In the genomic region with DNA sequence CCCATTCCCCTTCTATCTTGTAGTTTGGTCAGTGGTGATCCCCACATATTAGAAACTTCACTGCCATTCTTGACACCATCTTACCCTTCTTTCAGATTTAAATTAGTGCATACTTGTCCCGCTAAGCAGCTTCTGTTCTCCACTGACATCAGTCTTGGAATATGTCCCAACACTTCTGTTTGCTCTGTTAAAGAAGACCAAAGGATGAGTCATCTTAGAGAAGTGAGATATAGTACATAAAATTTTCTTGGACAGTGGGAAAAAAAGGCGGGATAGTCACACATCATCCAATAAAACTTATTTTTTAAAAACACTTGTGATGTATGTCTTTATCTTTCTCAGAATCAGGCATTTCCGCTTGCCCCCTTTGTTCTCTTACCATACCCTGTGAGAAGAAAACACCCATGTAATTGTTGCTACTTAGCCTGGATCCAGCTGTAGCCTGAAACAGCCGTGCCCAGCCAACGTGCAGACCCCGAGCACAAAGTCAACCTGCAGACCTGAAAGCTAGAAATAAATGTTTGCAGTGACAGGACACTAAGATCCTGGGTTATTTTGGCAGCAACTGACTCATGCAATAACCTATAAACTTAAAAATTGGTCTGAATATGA, we compare ENCODE assay signal across 1 cellular context.
TF ChIP-seq lines count a peak whose summit lies in the region.

No MANE protein-coding gene starts in this region.

TF ChIP-seq in GM23338, 12 proteins besides CTCF, POLR2A, EP300 and RAD21 (continued from another document):
- TF ChIP-seq, protein P1, sequence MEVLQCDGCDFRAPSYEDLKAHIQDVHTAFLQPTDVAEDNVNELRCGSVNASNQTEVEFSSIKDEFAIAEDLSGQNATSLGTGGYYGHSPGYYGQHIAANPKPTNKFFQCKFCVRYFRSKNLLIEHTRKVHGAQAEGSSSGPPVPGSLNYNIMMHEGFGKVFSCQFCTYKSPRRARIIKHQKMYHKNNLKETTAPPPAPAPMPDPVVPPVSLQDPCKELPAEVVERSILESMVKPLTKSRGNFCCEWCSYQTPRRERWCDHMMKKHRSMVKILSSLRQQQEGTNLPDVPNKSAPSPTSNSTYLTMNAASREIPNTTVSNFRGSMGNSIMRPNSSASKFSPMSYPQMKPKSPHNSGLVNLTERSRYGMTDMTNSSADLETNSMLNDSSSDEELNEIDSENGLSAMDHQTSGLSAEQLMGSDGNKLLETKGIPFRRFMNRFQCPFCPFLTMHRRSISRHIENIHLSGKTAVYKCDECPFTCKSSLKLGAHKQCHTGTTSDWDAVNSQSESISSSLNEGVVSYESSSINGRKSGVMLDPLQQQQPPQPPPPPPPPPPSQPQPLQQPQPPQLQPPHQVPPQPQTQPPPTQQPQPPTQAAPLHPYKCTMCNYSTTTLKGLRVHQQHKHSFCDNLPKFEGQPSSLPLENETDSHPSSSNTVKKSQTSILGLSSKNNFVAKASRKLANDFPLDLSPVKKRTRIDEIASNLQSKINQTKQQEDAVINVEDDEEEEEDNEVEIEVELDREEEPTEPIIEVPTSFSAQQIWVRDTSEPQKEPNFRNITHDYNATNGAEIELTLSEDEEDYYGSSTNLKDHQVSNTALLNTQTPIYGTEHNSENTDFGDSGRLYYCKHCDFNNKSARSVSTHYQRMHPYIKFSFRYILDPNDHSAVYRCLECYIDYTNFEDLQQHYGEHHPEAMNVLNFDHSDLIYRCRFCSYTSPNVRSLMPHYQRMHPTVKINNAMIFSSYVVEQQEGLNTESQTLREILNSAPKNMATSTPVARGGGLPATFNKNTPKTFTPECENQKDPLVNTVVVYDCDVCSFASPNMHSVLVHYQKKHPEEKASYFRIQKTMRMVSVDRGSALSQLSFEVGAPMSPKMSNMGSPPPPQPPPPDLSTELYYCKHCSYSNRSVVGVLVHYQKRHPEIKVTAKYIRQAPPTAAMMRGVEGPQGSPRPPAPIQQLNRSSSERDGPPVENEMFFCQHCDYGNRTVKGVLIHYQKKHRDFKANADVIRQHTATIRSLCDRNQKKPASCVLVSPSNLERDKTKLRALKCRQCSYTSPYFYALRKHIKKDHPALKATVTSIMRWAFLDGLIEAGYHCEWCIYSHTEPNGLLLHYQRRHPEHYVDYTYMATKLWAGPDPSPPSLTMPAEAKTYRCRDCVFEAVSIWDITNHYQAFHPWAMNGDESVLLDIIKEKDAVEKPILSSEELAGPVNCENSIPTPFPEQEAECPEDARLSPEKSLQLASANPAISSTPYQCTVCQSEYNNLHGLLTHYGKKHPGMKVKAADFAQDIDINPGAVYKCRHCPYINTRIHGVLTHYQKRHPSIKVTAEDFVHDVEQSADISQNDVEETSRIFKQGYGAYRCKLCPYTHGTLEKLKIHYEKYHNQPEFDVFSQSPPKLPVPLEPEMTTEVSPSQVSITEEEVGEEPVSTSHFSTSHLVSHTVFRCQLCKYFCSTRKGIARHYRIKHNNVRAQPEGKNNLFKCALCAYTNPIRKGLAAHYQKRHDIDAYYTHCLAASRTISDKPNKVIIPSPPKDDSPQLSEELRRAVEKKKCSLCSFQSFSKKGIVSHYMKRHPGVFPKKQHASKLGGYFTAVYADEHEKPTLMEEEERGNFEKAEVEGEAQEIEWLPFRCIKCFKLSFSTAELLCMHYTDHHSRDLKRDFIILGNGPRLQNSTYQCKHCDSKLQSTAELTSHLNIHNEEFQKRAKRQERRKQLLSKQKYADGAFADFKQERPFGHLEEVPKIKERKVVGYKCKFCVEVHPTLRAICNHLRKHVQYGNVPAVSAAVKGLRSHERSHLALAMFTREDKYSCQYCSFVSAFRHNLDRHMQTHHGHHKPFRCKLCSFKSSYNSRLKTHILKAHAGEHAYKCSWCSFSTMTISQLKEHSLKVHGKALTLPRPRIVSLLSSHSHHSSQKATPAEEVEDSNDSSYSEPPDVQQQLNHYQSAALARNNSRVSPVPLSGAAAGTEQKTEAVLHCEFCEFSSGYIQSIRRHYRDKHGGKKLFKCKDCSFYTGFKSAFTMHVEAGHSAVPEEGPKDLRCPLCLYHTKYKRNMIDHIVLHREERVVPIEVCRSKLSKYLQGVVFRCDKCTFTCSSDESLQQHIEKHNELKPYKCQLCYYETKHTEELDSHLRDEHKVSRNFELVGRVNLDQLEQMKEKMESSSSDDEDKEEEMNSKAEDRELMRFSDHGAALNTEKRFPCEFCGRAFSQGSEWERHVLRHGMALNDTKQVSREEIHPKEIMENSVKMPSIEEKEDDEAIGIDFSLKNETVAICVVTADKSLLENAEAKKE (CRISPR knock-in tag; IDR thresholded peaks at IDR 0.05), result no peak
- no peak for TF ChIP-seq EZH2phosphoT487 (IDR thresholded peaks at IDR 0.05; ENCODE audit: unreplicated experiment)
- TF ChIP-seq STAT1 (IDR thresholded peaks at IDR 0.05; ENCODE audit: unreplicated experiment), result no peak
- no peak for TF ChIP-seq NANOG (IDR thresholded peaks at IDR 0.05; ENCODE audit: borderline replicate concordance)
- no peak for TF ChIP-seq ZNF114 (CRISPR knock-in tag; IDR thresholded peaks at IDR 0.05)
- TF ChIP-seq JUNB (IDR thresholded peaks at IDR 0.05; ENCODE audit: unreplicated experiment), result no peak
